In genomic region chr9:83992407-83992806, GRCh38 we compare ENCODE assay signal across 15 cellular contexts. TPM values are rescaled to one million over a fixed set of nuclear protein-coding genes. Genes with fewer than 3 reads are reported as not detected.
DNase-seq lines count a peak whose midpoint lies in the region; ATAC-seq and TF ChIP-seq lines count a peak whose summit lies in the region.
"Had no signal": no experiment of that assay in that cellular context is flagged by ENCODE, and none has a peak within 500 bp of the region (broad histone marks: within the 10 kb centered on the region; RNA-seq: fewer than 3 reads in every experiment).

No MANE protein-coding gene starts in this region.

- no peaks in the 10 kb centered on the region for H3K27me3 Mint-ChIP-seq in activated T-helper 1 cell treated with anti-CD3 and anti-CD28 coated beads, Interleukin-12 subunit alpha, Interleukin-12 subunit beta, Interleukin-2, Interleukin-4 antibody, amounts not matched to agents 30 ng/mL and 10 ng/mL and 1 ng/mL, durations not matched to agents 14 hours and 24 hours and 36 hours (ENCODE audit: insufficient read depth)

- DNase-seq in NCI-H146 treated with DMSO at 0.1 percent for 48 hours (lab: John Stamatoyannopoulos, UW; ENCODE audit: unreplicated experiment) = peak; percentile 9
- DNase-seq in NCI-H146 (lab: John Stamatoyannopoulos, UW) = no peak
- DNase-seq in NCI-H774 (lab: John Stamatoyannopoulos, UW) = peak; percentile 71
- DNase-seq in fibroblast of lung (ENCODE audit: low read depth in 2 of 2) = peak; percentile 7 to 40
- DNase-seq in LoVo (ENCODE audit: low spot score) = no peak
- no peak for DNase-seq in amygdala (lab: John Stamatoyannopoulos, UW)
- no peak for DNase-seq in activated T-helper 1 cell treated with anti-CD3 and anti-CD28 coated beads, Interleukin-12 subunit alpha, Interleukin-12 subunit beta, Interleukin-2, Interleukin-4 antibody, amounts not matched to agents 30 ng/mL and 10 ng/mL and 1 ng/mL, durations not matched to agents 14 hours and 24 hours and 36 hours (ENCODE audit: low spot score)
- DNase-seq: activated T-cell treated with anti-CD3 and anti-CD28 coated beads, Interleukin-2, amount 50 U/mL, for 72 hours; anterior cingulate cortex; MV-4-11; NCI-H510A had no signal

- H4K20me1 ChIP-seq in fibroblast of lung (ENCODE audit: control insufficient read depth, extremely low read depth, insufficient read depth, low read length) = no peaks in the 10 kb centered on the region

- intact Hi-C loops in activated T-helper 1 cell treated with anti-CD3 and anti-CD28 coated beads, Interleukin-12 subunit alpha, Interleukin-12 subunit beta, Interleukin-2, Interleukin-4 antibody, amounts not matched to agents 30 ng/mL and 10 ng/mL and 1 ng/mL, durations not matched to agents 14 hours and 24 hours and 36 hours (cut with micrococcal nuclease) = no loop called here

- H3K9me3 Mint-ChIP-seq in activated T-helper 1 cell treated with anti-CD3 and anti-CD28 coated beads, Interleukin-12 subunit alpha, Interleukin-12 subunit beta, Interleukin-2, Interleukin-4 antibody, amounts not matched to agents 30 ng/mL and 10 ng/mL and 1 ng/mL, durations not matched to agents 14 hours and 24 hours and 36 hours = no peaks in the 10 kb centered on the region
- H3K9me3 Mint-ChIP-seq: activated T-cell treated with anti-CD3 and anti-CD28 coated beads, Interleukin-2, amount 50 U/mL, for 72 hours; T-helper 1 cell treated with Interleukin-12 subunit alpha and Interleukin-12 subunit beta and Interleukin-4 antibody, amounts not matched to agents 30 μg/mL and 1 μg/mL, for 36 hours had no signal

- H3K27me3 ChIP-seq in fibroblast of lung (ENCODE audit: control insufficient read depth, insufficient read depth, low read length) = no peaks in the 10 kb centered on the region

- H3K36me3 ChIP-seq in fibroblast of lung (ENCODE audit: control insufficient read depth, insufficient read depth, low read length) = no peaks in the 10 kb centered on the region

- no peak overlapping the region for H3K4me2 ChIP-seq in fibroblast of lung (ENCODE audit: extremely low read depth, insufficient read depth, low read length)

- H3K4me1 ChIP-seq in fibroblast of lung (ENCODE audit: control insufficient read depth, extremely low read depth, insufficient read depth, low read length) = no peaks in the 10 kb centered on the region
- H3K4me1 ChIP-seq: parathyroid adenoma had no signal

- no peak overlapping the region for H3K9ac ChIP-seq in fibroblast of lung (ENCODE audit: insufficient read depth, low read length)
- H3K9ac ChIP-seq: parathyroid adenoma had no signal

- H3K9me3 ChIP-seq in fibroblast of lung (ENCODE audit: control insufficient read depth, insufficient read depth, low read depth, low read length) = no peaks in the 10 kb centered on the region

- no peak overlapping the region for H3K27ac Mint-ChIP-seq in activated T-helper 1 cell treated with anti-CD3 and anti-CD28 coated beads, Interleukin-12 subunit alpha, Interleukin-12 subunit beta, Interleukin-2, Interleukin-4 antibody, amounts not matched to agents 30 ng/mL and 10 ng/mL and 1 ng/mL, durations not matched to agents 14 hours and 24 hours and 36 hours
- H3K27ac Mint-ChIP-seq: activated T-cell treated with anti-CD3 and anti-CD28 coated beads, Interleukin-2, amount 50 U/mL, for 72 hours; T-helper 1 cell treated with Interleukin-12 subunit alpha and Interleukin-12 subunit beta and Interleukin-4 antibody, amounts not matched to agents 30 μg/mL and 1 μg/mL, for 36 hours had no signal

- H3K27ac ChIP-seq in fibroblast of lung (ENCODE audit: insufficient read depth, low read length) = no peak overlapping the region
- H3K27ac ChIP-seq: HL-60, parathyroid adenoma had no signal

- ATAC-seq in HG02970 (IDR thresholded peaks at IDR 0.05; ENCODE audit: low FRiP score, unreplicated experiment) = no peak
- ATAC-seq: activated T-cell treated with anti-CD3 and anti-CD28 coated beads, Interleukin-2, amount 50 U/mL, for 72 hours had no signal

- H3K4me1 Mint-ChIP-seq in activated T-helper 1 cell treated with anti-CD3 and anti-CD28 coated beads, Interleukin-12 subunit alpha, Interleukin-12 subunit beta, Interleukin-2, Interleukin-4 antibody, amounts not matched to agents 30 ng/mL and 10 ng/mL and 1 ng/mL, durations not matched to agents 14 hours and 24 hours and 36 hours (ENCODE audit: low read depth) = peaks cover 41% of the 10 kb centered on the region

- H3K4me3 Mint-ChIP-seq in activated T-helper 1 cell treated with anti-CD3 and anti-CD28 coated beads, Interleukin-12 subunit alpha, Interleukin-12 subunit beta, Interleukin-2, Interleukin-4 antibody, amounts not matched to agents 30 ng/mL and 10 ng/mL and 1 ng/mL, durations not matched to agents 14 hours and 24 hours and 36 hours = no peak overlapping the region
- H3K4me3 Mint-ChIP-seq: activated T-cell treated with anti-CD3 and anti-CD28 coated beads, Interleukin-2, amount 50 U/mL, for 72 hours; T-helper 1 cell treated with Interleukin-12 subunit alpha and Interleukin-12 subunit beta and Interleukin-4 antibody, amounts not matched to agents 30 μg/mL and 1 μg/mL, for 36 hours had no signal

- no peak for TF ChIP-seq CTCF in fibroblast of lung (conservative IDR thresholded peaks at IDR 0.05 in 1 of 2, IDR thresholded peaks at IDR 0.05 in 1 of 2; ENCODE audit: low read depth in 1 of 2, low read length in 2 of 2)

- H3K4me3 ChIP-seq in fibroblast of lung (replicated peaks in 1 of 4; ENCODE audit: control extremely low read depth in 1 of 4, insufficient read depth in 1 of 4, low read depth in 3 of 4, low read length in 4 of 4) = no peak overlapping the region

- H3K79me2 ChIP-seq in fibroblast of lung (ENCODE audit: control insufficient read depth, insufficient read depth, low read length) = peaks cover 21% of the 10 kb centered on the region

- H2AFZ ChIP-seq in fibroblast of lung (ENCODE audit: low read length) = no peak overlapping the region
- H2AFZ ChIP-seq: parathyroid adenoma had no signal

- peaks cover 22% of the 10 kb centered on the region for H3K36me3 Mint-ChIP-seq in activated T-helper 1 cell treated with anti-CD3 and anti-CD28 coated beads, Interleukin-12 subunit alpha, Interleukin-12 subunit beta, Interleukin-2, Interleukin-4 antibody, amounts not matched to agents 30 ng/mL and 10 ng/mL and 1 ng/mL, durations not matched to agents 14 hours and 24 hours and 36 hours (ENCODE audit: low read depth)

RNA-seq across cellular contexts. Expression of gene RMI1, which starts 11.8 kb away (rescaled TPM):
- 3.6 and 5.0 TPM in 2 replicates for total RNA-seq in fibroblast of lung
- polyA plus RNA-seq in fibroblast of lung = 2.3 and 3.1 TPM in 2 replicates
- 5.9 and 8.3 TPM in 2 replicates for polyA plus RNA-seq in fibroblast of lung (2012)
- 1.8 and 2.8 TPM in 2 replicates for polyA minus RNA-seq in fibroblast of lung (ENCODE audit: low replicate concordance)
- 25.6 and 27.4 TPM in 2 replicates for total RNA-seq in activated T-helper 1 cell treated with anti-CD3 and anti-CD28 coated beads, Interleukin-12 subunit alpha, Interleukin-12 subunit beta, Interleukin-2, Interleukin-4 antibody, amounts not matched to agents 30 ng/mL and 10 ng/mL and 1 ng/mL, durations not matched to agents 14 hours and 24 hours and 36 hours

RNA-seq across cellular contexts. Expression of gene HNRNPK, which starts 12.4 kb away (rescaled TPM):
- 475 and 616 TPM in 2 replicates for total RNA-seq in fibroblast of lung
- 558 and 618 TPM in 2 replicates for polyA plus RNA-seq in fibroblast of lung
- 484 and 583 TPM in 2 replicates for polyA plus RNA-seq in fibroblast of lung (2012)
- 285 and 431 TPM in 2 replicates for polyA minus RNA-seq in fibroblast of lung (ENCODE audit: low replicate concordance)
- 861 and 865 TPM in 2 replicates for total RNA-seq in activated T-helper 1 cell treated with anti-CD3 and anti-CD28 coated beads, Interleukin-12 subunit alpha, Interleukin-12 subunit beta, Interleukin-2, Interleukin-4 antibody, amounts not matched to agents 30 ng/mL and 10 ng/mL and 1 ng/mL, durations not matched to agents 14 hours and 24 hours and 36 hours

Comparison
In these comparisons a context has a peak if more than half of its experiments do, and no peak if none do; other contexts are left out.
1. DNase-seq: peak in NCI-H146 treated with DMSO at 0.1 percent for 48 hours (single experiment), NCI-H774 (single experiment) and fibroblast of lung (2 of 2); none in NCI-H146 (single experiment), LoVo (single experiment), amygdala (0 of 56) and activated T-helper 1 cell treated with anti-CD3 and anti-CD28 coated beads, Interleukin-12 subunit alpha, Interleukin-12 subunit beta, Interleukin-2, Interleukin-4 antibody, amounts not matched to agents 30 ng/mL and 10 ng/mL and 1 ng/mL, durations not matched to agents 14 hours and 24 hours and 36 hours (single experiment).